25 cellular contexts compared by ENCODE assay signal in the genomic region with DNA sequence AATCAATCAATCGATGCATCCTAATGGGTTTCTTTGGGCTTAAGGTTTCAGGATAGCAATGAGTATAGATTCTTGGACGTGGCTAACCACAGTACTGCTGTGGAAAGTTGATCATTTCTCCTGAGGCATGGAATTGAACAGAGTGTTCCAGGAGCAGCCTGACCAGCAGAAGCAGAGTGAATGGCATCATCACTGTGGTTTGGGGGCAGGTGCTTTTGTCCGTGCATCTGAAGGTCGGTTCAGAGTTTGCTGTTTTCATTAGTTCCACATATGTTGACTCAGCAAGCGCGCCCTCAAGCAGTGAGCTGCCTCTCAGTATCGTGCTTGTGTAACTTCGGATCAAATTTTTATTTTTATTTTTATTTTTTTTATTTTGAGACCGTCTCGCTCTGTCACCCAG. TPM values are rescaled to one million over a fixed set of nuclear protein-coding genes. Genes with fewer than 3 reads are reported as not detected.
"Had no signal": no experiment of that assay in that cellular context is flagged by ENCODE, and none has a peak within 500 bp of the region (broad histone marks: within the 10 kb centered on the region; RNA-seq: fewer than 3 reads in every experiment).

No MANE protein-coding gene starts in this region.

- H3K27ac ChIP-seq: breast epithelium, esophagus muscularis mucosa, left lung, ovary had no signal

- H3K27me3 ChIP-seq: breast epithelium, esophagus muscularis mucosa, left lung, ovary, sigmoid colon had no signal

- DNase-seq: activated CD4-positive, alpha-beta T cell treated with anti-CD3 and anti-CD28 coated beads, Interleukin-2, amount 10 ng/mL, durations not matched to agents 24 days and 14 days; activated CD4-positive, CD25-positive, alpha-beta regulatory T cell; activated CD8-positive, alpha-beta T cell treated with anti-CD3 and anti-CD28 coated beads for 36 hours; activated naive CD4-positive, alpha-beta T cell; activated naive CD8-positive, alpha-beta T cell treated with anti-CD3 and anti-CD28 coated beads for 36 hours; activated T-cell treated with anti-CD3 and anti-CD28 coated beads, Interleukin-2, amount 50 U/mL, for 1 hour; amygdala; effector CD4-positive, alpha-beta T cell; foreskin fibroblast; head of caudate nucleus; left lung; ovary; sigmoid colon; stimulated activated CD8-positive, alpha-beta memory T cell treated with anti-CD3 and anti-CD28 coated beads, Interleukin-4, amount 100 ng/mL, for 48 hours; stimulated activated naive CD4-positive, alpha-beta T cell; T-helper 1 cell; T1000 had no signal

- ATAC-seq: activated CD8-positive, alpha-beta T cell treated with anti-CD3 and anti-CD28 coated beads for 36 hours; activated T-helper 17 cell treated with anti-CD3 and anti-CD28 coated beads, Interleukin-2, amount 50 U/mL, for 72 hours; left lung had no signal

- H3K4me3 ChIP-seq: breast epithelium, esophagus muscularis mucosa, left lung, ovary, sigmoid colon had no signal

- H3K9me3 ChIP-seq: breast epithelium, esophagus muscularis mucosa, left lung, ovary, sigmoid colon had no signal

- FAIRE-seq: kidney had no signal

- H3K36me3 ChIP-seq: breast epithelium, left lung, ovary, sigmoid colon had no signal

RNA-seq across cellular contexts. Expression of a gene that starts 59.7 kb away (rescaled TPM):
- total RNA-seq: activated CD4-positive, alpha-beta T cell treated with anti-CD3 and anti-CD28 coated beads, Interleukin-2, amount 10 ng/mL, durations not matched to agents 24 days and 14 days; activated CD8-positive, alpha-beta T cell treated with anti-CD3 and anti-CD28 coated beads for 36 hours; activated naive CD8-positive, alpha-beta T cell treated with anti-CD3 and anti-CD28 coated beads for 36 hours; breast epithelium; esophagus muscularis mucosa; myocyte; neural crest cell; pulmonary artery endothelial cell; sigmoid colon; ureter had no signal
- polyA plus RNA-seq: sigmoid colon had no signal
